8 cellular contexts compared by ENCODE assay signal in genomic region chr2:86038291-86039081, GRCh38.
DNase-seq lines count a peak whose midpoint lies in the region; ATAC-seq and TF ChIP-seq lines count a peak whose summit lies in the region.

No MANE protein-coding gene starts in this region.

- peak overlapping the region; percentile 66 for H3K27ac ChIP-seq in right cardiac atrium (ENCODE audit: low read length)

- no peaks in the 10 kb centered on the region for H3K27me3 ChIP-seq in right cardiac atrium (ENCODE audit: control insufficient read depth, insufficient read depth)

- peaks cover 95% of the 10 kb centered on the region for H3K36me3 Mint-ChIP-seq in activated T-helper 2 cell treated with anti-CD3 and anti-CD28 coated beads, Interferon-gamma antibody, Interleukin-2, Interleukin-4, amounts not matched to agents 10 μg/mL and 5 μg/mL and 100 μg/mL, durations not matched to agents 14 hours and 24 hours and 36 hours (ENCODE audit: low read depth)

- no peak for TF ChIP-seq CTCF in NB4 (IDR thresholded peaks at IDR 0.05; ENCODE audit: low read depth, low read length)

- H3K9me3 Mint-ChIP-seq in activated T-helper 2 cell treated with anti-CD3 and anti-CD28 coated beads, Interferon-gamma antibody, Interleukin-2, Interleukin-4, amounts not matched to agents 10 μg/mL and 5 μg/mL and 100 μg/mL, durations not matched to agents 14 hours and 24 hours and 36 hours: no peaks in the 10 kb centered on the region

- no peak overlapping the region for H3K4me3 ChIP-seq in NB4 (ENCODE audit: low read depth, low read length)
- H3K4me3 ChIP-seq in right cardiac atrium (ENCODE audit: low read length): no peak overlapping the region

- H3K9me3 ChIP-seq in right cardiac atrium (ENCODE audit: control insufficient read depth, low read length): no peaks in the 10 kb centered on the region

- H3K4me1 ChIP-seq in right cardiac atrium (ENCODE audit: control insufficient read depth, insufficient read depth, low read length): peaks cover 17% of the 10 kb centered on the region

- WGBS in right cardiac atrium: 72% methylated on average over 12 of the region's 12 CpGs

- peak; percentile 32 to 38 for ATAC-seq in right cardiac atrium
- no peak for ATAC-seq in HG02571 (IDR thresholded peaks at IDR 0.05; ENCODE audit: unreplicated experiment)

- H3K4me1 Mint-ChIP-seq in activated T-helper 2 cell treated with anti-CD3 and anti-CD28 coated beads, Interferon-gamma antibody, Interleukin-2, Interleukin-4, amounts not matched to agents 10 μg/mL and 5 μg/mL and 100 μg/mL, durations not matched to agents 14 hours and 24 hours and 36 hours (ENCODE audit: low read depth): peaks cover 67% of the 10 kb centered on the region

- DNase-seq in ELR (ENCODE audit: low read depth): peak; percentile 28
- DNase-seq in NB4 (ENCODE audit: low read depth): peak; percentile 93
- DNase-seq in activated T-helper 2 cell treated with anti-CD3 and anti-CD28 coated beads, Interferon-gamma antibody, Interleukin-2, Interleukin-4, amounts not matched to agents 10 μg/mL and 5 μg/mL and 100 μg/mL, durations not matched to agents 14 hours and 24 hours and 36 hours (ENCODE audit: low spot score): peak; percentile 79
- DNase-seq in right cardiac atrium: no peak
- DNase-seq in stimulated activated CD8-positive, alpha-beta memory T cell treated with anti-CD3 and anti-CD28 coated beads, Interleukin-2, amount 100 ng/mL, for 1 hour (ENCODE audit: low read depth in 2 of 2): peak; percentile 40 to 55
- no peak for DNase-seq in NCI-H2227 treated with DMSO at 0.1 percent for 48 hours (lab: John Stamatoyannopoulos, UW)
- no peak for DNase-seq in NCI-H345 (lab: John Stamatoyannopoulos, UW)

- H3K27ac Mint-ChIP-seq in activated T-helper 2 cell treated with anti-CD3 and anti-CD28 coated beads, Interferon-gamma antibody, Interleukin-2, Interleukin-4, amounts not matched to agents 10 μg/mL and 5 μg/mL and 100 μg/mL, durations not matched to agents 14 hours and 24 hours and 36 hours: peak overlapping the region; percentile 98

- intact Hi-C loops in activated T-helper 2 cell treated with anti-CD3 and anti-CD28 coated beads, Interferon-gamma antibody, Interleukin-2, Interleukin-4, amounts not matched to agents 10 μg/mL and 5 μg/mL and 100 μg/mL, durations not matched to agents 14 hours and 24 hours and 36 hours (cut with micrococcal nuclease): loop anchor here (1.0 to 5.0 kb wide), 8 partner anchors 30 to 402 kb away; partner anchors contain the start of genes IMMT, KDM3A, MRPL35 and PTCD3
- intact Hi-C loops in right cardiac atrium (cut with DNase I): loop anchor here in 1 of 4 donors (10.0 kb wide), 1 partner anchor 154 kb away; the partner anchor contains the start of gene ST3GAL5

- H3K4me3 Mint-ChIP-seq in activated T-helper 2 cell treated with anti-CD3 and anti-CD28 coated beads, Interferon-gamma antibody, Interleukin-2, Interleukin-4, amounts not matched to agents 10 μg/mL and 5 μg/mL and 100 μg/mL, durations not matched to agents 14 hours and 24 hours and 36 hours (ENCODE audit: low read depth): peak overlapping the region; percentile 73

- no peaks in the 10 kb centered on the region for H3K27me3 Mint-ChIP-seq in activated T-helper 2 cell treated with anti-CD3 and anti-CD28 coated beads, Interferon-gamma antibody, Interleukin-2, Interleukin-4, amounts not matched to agents 10 μg/mL and 5 μg/mL and 100 μg/mL, durations not matched to agents 14 hours and 24 hours and 36 hours (ENCODE audit: low read depth)

- TF ChIP-seq POLR2A in NB4 (IDR thresholded peaks at IDR 0.05; ENCODE audit: extremely low read depth, insufficient read length): no peak

Comparison
In these comparisons a context has a peak if more than half of its experiments do, and no peak if none do; other contexts are left out.
1. DNase-seq: peak in ELR (single experiment), NB4 (single experiment), activated T-helper 2 cell treated with anti-CD3 and anti-CD28 coated beads, Interferon-gamma antibody, Interleukin-2, Interleukin-4, amounts not matched to agents 10 μg/mL and 5 μg/mL and 100 μg/mL, durations not matched to agents 14 hours and 24 hours and 36 hours (single experiment) and stimulated activated CD8-positive, alpha-beta memory T cell treated with anti-CD3 and anti-CD28 coated beads, Interleukin-2, amount 100 ng/mL, for 1 hour (2 of 2); none in right cardiac atrium (0 of 3), NCI-H2227 treated with DMSO at 0.1 percent for 48 hours (single experiment) and NCI-H345 (single experiment).